ENCODE assay signal across 1 cellular context in the genomic region with DNA sequence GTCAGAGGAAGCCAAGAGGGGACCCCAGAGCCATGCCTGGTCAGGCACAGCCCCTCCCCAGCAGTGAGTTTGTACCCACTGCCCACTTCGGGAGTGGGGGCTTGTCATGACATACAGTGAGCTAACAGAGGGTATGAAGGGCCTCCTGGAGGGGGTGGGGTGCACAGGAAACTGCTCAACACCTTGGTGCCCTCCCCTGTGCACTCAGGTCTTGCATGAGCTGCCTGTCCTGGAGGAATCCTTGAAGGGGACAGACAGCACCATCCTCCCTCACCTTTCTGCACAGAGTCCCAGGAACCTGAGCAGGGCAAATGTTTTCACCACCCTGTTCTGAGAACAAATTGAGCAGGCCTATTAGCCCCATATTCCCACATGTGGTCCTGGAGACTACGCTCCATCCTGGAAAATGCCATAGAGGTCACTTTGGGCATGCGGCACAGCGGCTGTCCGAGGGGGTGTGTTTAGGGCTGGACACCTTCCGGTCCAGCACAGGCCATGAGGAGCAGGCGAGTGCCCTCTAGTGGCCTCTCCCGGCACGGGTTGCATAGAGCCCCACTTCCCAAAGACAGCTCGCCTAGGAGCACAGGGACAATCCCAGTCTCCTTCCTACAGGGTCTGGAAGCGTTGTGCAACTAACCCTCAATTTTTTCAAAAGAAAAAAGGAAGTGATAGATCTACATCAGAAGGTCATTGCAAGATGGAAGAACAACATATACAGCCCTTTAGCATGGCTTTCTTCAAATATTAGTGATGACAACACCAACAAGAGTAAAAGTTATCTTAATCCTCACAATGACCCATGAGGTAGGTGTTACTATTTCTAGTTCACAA.
TF ChIP-seq lines count a peak whose summit lies in the region.

No MANE protein-coding gene starts in this region.

TF ChIP-seq in HepG2, 621 proteins besides CTCF, POLR2A, EP300 and RAD21 (continued from another document and continues in another):
- TF ChIP-seq ZUFSP (CRISPR knock-in tag; IDR thresholded peaks at IDR 0.05; ENCODE audit: borderline replicate concordance): no peak
- TF ChIP-seq RXRA (CRISPR knock-in tag; IDR thresholded peaks at IDR 0.05): peak; percentile 58
- no peak for TF ChIP-seq SRSF1 (optimal IDR thresholded peaks at IDR 0.05; ENCODE audit: low read depth, low read length)
- TF ChIP-seq ZNF780A (CRISPR knock-in tag; IDR thresholded peaks at IDR 0.05): no peak
- no peak for TF ChIP-seq ZFP36L2 (CRISPR knock-in tag; IDR thresholded peaks at IDR 0.05)
- TF ChIP-seq DNMT3B (CRISPR knock-in tag; conservative IDR thresholded peaks at IDR 0.05): no peak
- peak; percentile 37 for TF ChIP-seq PHF5A (CRISPR knock-in tag; IDR thresholded peaks at IDR 0.05; ENCODE audit: low read depth, unreplicated experiment)
- no peak for TF ChIP-seq ZNF567 (CRISPR knock-in tag; IDR thresholded peaks at IDR 0.05; ENCODE audit: borderline replicate concordance)
- TF ChIP-seq IRF2 (CRISPR knock-in tag; IDR thresholded peaks at IDR 0.05): peak; percentile 90
- TF ChIP-seq PTBP1 (IDR thresholded peaks at IDR 0.05; ENCODE audit: low read depth, low read length, poor library complexity, severe bottlenecking): no peak
- TF ChIP-seq HMG20A (CRISPR knock-in tag; IDR thresholded peaks at IDR 0.05; ENCODE audit: borderline replicate concordance): peak; percentile 38; the same call in 1 of the 2 replicates
- no peak for TF ChIP-seq MEIS2 (CRISPR knock-in tag; IDR thresholded peaks at IDR 0.05)
- peak; percentile 93 for TF ChIP-seq THAP11 (CRISPR knock-in tag; IDR thresholded peaks at IDR 0.05)
- TF ChIP-seq, protein P1, sequence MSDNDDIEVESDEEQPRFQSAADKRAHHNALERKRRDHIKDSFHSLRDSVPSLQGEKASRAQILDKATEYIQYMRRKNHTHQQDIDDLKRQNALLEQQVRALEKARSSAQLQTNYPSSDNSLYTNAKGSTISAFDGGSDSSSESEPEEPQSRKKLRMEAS (IDR thresholded peaks at IDR 0.05): peak; percentile 97
- TF ChIP-seq, protein P2, sequence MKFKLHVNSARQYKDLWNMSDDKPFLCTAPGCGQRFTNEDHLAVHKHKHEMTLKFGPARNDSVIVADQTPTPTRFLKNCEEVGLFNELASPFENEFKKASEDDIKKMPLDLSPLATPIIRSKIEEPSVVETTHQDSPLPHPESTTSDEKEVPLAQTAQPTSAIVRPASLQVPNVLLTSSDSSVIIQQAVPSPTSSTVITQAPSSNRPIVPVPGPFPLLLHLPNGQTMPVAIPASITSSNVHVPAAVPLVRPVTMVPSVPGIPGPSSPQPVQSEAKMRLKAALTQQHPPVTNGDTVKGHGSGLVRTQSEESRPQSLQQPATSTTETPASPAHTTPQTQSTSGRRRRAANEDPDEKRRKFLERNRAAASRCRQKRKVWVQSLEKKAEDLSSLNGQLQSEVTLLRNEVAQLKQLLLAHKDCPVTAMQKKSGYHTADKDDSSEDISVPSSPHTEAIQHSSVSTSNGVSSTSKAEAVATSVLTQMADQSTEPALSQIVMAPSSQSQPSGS (CRISPR knock-in tag; IDR thresholded peaks at IDR 0.05): peak; percentile 82; the same call in 1 of the 2 replicates
- peak; percentile 61; the same call in 1 of the 2 replicates for TF ChIP-seq ZBTB7B (CRISPR knock-in tag; IDR thresholded peaks at IDR 0.05)
- no peak for TF ChIP-seq KLF15 (CRISPR knock-in tag; IDR thresholded peaks at IDR 0.05; ENCODE audit: borderline replicate concordance)
- peak; percentile 79 for TF ChIP-seq ZBTB33 (CRISPR knock-in tag; IDR thresholded peaks at IDR 0.05)
- TF ChIP-seq KMT2B (CRISPR knock-in tag; IDR thresholded peaks at IDR 0.05): peak; percentile 74
- TF ChIP-seq NCOR1 (IDR thresholded peaks at IDR 0.05; ENCODE audit: borderline replicate concordance, low read length): no peak
- TF ChIP-seq IKZF4 (CRISPR knock-in tag; IDR thresholded peaks at IDR 0.05; ENCODE audit: borderline replicate concordance, low read depth, not compliant biosample characterization): no peak
- TF ChIP-seq ZNF616 (CRISPR knock-in tag; IDR thresholded peaks at IDR 0.05; ENCODE audit: low read depth): 0 out of 2 replicates have a peak, but pooled peaks have one; percentile 35
- no peak for TF ChIP-seq MTERF4 (CRISPR knock-in tag; IDR thresholded peaks at IDR 0.05)
- TF ChIP-seq MEIS1 (CRISPR knock-in tag; IDR thresholded peaks at IDR 0.05; ENCODE audit: borderline replicate concordance): peak; percentile 35; the same call in 1 of the 2 replicates
- TF ChIP-seq SAP130 (CRISPR knock-in tag; IDR thresholded peaks at IDR 0.05; ENCODE audit: low read depth): peak; percentile 83
- peak; percentile 58 for TF ChIP-seq RBM39 (IDR thresholded peaks at IDR 0.05; ENCODE audit: low read depth, low read length, poor library complexity, severe bottlenecking)
- TF ChIP-seq, protein P3, sequence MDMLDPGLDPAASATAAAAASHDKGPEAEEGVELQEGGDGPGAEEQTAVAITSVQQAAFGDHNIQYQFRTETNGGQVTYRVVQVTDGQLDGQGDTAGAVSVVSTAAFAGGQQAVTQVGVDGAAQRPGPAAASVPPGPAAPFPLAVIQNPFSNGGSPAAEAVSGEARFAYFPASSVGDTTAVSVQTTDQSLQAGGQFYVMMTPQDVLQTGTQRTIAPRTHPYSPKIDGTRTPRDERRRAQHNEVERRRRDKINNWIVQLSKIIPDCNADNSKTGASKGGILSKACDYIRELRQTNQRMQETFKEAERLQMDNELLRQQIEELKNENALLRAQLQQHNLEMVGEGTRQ (IDR thresholded peaks at IDR 0.05; ENCODE audit: low read depth, low read length): no peak
- TF ChIP-seq, protein P3 (CRISPR knock-in tag; IDR thresholded peaks at IDR 0.05; ENCODE audit: borderline replicate concordance): no peak; the same call in 1 of the 2 replicates
- TF ChIP-seq TFDP1 (CRISPR knock-in tag; IDR thresholded peaks at IDR 0.05; ENCODE audit: borderline replicate concordance): peak; percentile 70; the same call in 1 of the 2 replicates
- no peak for TF ChIP-seq ZNF569 (CRISPR knock-in tag; IDR thresholded peaks at IDR 0.05; ENCODE audit: borderline replicate concordance)
- peak; percentile 62; the same call in 1 of the 2 replicates for TF ChIP-seq ZNF746 (CRISPR knock-in tag; IDR thresholded peaks at IDR 0.05)
- no peak for TF ChIP-seq ZNF850 (CRISPR knock-in tag; conservative IDR thresholded peaks at IDR 0.05)
- TF ChIP-seq ZNF737 (CRISPR knock-in tag; IDR thresholded peaks at IDR 0.05; ENCODE audit: borderline replicate concordance): no peak
- no peak for TF ChIP-seq SP1 (IDR thresholded peaks at IDR 0.05)
- peak; percentile 75 for TF ChIP-seq SP1 (CRISPR knock-in tag; IDR thresholded peaks at IDR 0.05)
- no peak for TF ChIP-seq ZMAT5 (CRISPR knock-in tag; IDR thresholded peaks at IDR 0.05; ENCODE audit: borderline replicate concordance, low read depth)
- TF ChIP-seq NCOA1 (CRISPR knock-in tag; IDR thresholded peaks at IDR 0.05): no peak
- peak; percentile 89; the same call in 1 of the 2 replicates for TF ChIP-seq AFF4 (CRISPR knock-in tag; IDR thresholded peaks at IDR 0.05)
- no peak for TF ChIP-seq SAFB2 (CRISPR knock-in tag; IDR thresholded peaks at IDR 0.05; ENCODE audit: borderline replicate concordance, low read depth)
- TF ChIP-seq SCMH1 (CRISPR knock-in tag; IDR thresholded peaks at IDR 0.05; ENCODE audit: borderline replicate concordance): no peak
